10 cellular contexts compared by ENCODE assay signal in the genomic region with DNA sequence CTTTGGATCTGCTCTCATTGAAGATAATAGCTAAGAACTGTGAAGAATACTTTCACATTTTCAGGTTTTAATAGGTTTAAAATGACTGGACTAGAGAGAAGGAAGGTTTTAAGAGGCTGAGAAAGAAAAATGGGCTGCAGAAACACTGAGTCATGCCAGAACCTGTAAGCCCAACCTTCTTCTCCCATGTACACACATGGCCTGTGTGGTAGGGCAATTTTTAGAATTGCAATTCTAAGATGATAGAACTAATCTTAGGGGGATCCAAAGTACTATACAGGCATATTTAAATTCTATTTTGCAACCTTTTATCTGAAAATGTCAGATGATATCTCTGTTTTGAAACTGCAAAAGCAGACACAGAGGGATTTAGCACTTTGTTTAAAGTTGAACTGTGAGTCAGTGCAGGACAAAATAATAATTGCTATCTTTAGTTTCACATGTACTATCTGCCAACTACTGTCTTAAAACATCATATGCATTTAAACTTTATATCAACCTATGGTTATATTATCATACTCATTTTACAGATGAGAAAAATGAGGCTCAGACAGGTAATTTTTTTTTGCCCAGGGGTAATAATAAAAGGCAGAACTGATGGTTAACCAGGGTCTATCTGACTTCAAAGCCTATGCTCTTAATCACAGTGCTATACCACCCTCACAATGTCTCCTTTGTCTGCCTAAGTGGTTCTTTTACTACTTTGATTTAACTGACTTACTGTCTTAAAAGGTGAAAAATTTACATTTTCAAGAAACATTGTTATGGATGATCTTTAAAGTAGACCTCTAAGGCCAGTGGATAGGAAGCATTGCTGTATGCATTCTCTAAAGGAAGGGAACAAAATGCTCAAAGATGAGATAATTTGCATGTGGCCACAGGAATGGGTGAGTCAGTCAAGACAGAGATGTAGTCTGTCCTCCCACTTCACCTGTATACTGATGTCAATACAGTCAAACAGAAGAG. TPM values are rescaled to one million over a fixed set of nuclear protein-coding genes. Genes with fewer than 3 reads are reported as not detected.
DNase-seq lines count a peak whose midpoint lies in the region; ATAC-seq and TF ChIP-seq lines count a peak whose summit lies in the region.
"Had no signal": no experiment of that assay in that cellular context is flagged by ENCODE, and none has a peak within 500 bp of the region (broad histone marks: within the 10 kb centered on the region; RNA-seq: fewer than 3 reads in every experiment).

No MANE protein-coding gene starts in this region.

- no peaks in the 10 kb centered on the region for H3K4me1 ChIP-seq in OCI-LY7 (ENCODE audit: insufficient read depth, low read length, poor library complexity, severe bottlenecking)
- H3K4me1 ChIP-seq: BLaER1 treated with 17β-estradiol and CSF1 and Interleukin-3, amounts not matched to agents 10 nM and 100 nM; SJCRH30 had no signal

- H3K4me2 ChIP-seq in OCI-LY7 (ENCODE audit: low read length) = no peak overlapping the region
- H3K4me2 ChIP-seq: BLaER1 treated with 17β-estradiol and CSF1 and Interleukin-3, amounts not matched to agents 10 nM and 100 nM had no signal

- no peaks in the 10 kb centered on the region for H3K9me2 ChIP-seq in OCI-LY7 (ENCODE audit: insufficient read depth, low read length)

- H3K27ac ChIP-seq in OCI-LY7 (ENCODE audit: low read depth, low read length, poor library complexity, severe bottlenecking) (no peak overlapping the region), WERI-Rb-1 (no peak overlapping the region)
- H3K27ac ChIP-seq: BLaER1 treated with 17β-estradiol and CSF1 and Interleukin-3, amounts not matched to agents 10 nM and 100 nM; SJCRH30 had no signal

- H3K36me3 ChIP-seq in OCI-LY7 (ENCODE audit: insufficient read depth, low read length) (no peaks in the 10 kb centered on the region), WERI-Rb-1 (no peaks in the 10 kb centered on the region)
- H3K36me3 ChIP-seq: BLaER1 treated with 17β-estradiol and CSF1 and Interleukin-3, amounts not matched to agents 10 nM and 100 nM; SJCRH30 had no signal

- CTCF ChIA-PET in OCI-LY7 (lab: Charles Lee; ENCODE audit: unreplicated experiment) = no interaction called here

- ATAC-seq in GM19463 (IDR thresholded peaks at IDR 0.05; ENCODE audit: unreplicated experiment) = peak; percentile 77
- ATAC-seq in HG03175 (IDR thresholded peaks at IDR 0.05; ENCODE audit: unreplicated experiment) = peak; percentile 74
- ATAC-seq in Right ventricle myocardium superior (ENCODE audit: poor library complexity) = no peak

- POLR2A ChIA-PET in OCI-LY7 (lab: Charles Lee) = interaction anchor here (0.7 to 1.7 kb wide), 2 partner anchors 10 to 15 kb away, joined by 3 to 4 read pairs; no protein-coding TSS in a partner anchor

- H4K20me1 ChIP-seq in OCI-LY7 (ENCODE audit: insufficient read depth, low read length) = no peaks in the 10 kb centered on the region
- H4K20me1 ChIP-seq: BLaER1 treated with 17β-estradiol and CSF1 and Interleukin-3, amounts not matched to agents 10 nM and 100 nM had no signal

- H3K27me3 ChIP-seq in WERI-Rb-1 (ENCODE audit: insufficient read depth, low read depth, severe bottlenecking) = peaks cover 2% of the 10 kb centered on the region
- H3K27me3 ChIP-seq: BLaER1 treated with 17β-estradiol and CSF1 and Interleukin-3, amounts not matched to agents 10 nM and 100 nM; SJCRH30 had no signal

- H3K4me3 ChIP-seq in OCI-LY7 (ENCODE audit: low read depth, low read length, poor library complexity, severe bottlenecking) (no peak overlapping the region), WERI-Rb-1 (ENCODE audit: low read depth, low read length) (no peak overlapping the region)
- H3K4me3 ChIP-seq: BLaER1 treated with 17β-estradiol and CSF1 and Interleukin-3, amounts not matched to agents 10 nM and 100 nM; SJCRH30 had no signal

- intact Hi-C loops in OCI-LY7 (cut with micrococcal nuclease; ENCODE audit: unreplicated experiment) = no loop called here
- intact Hi-C loops in Right ventricle myocardium superior (cut with DNase I) = no loop called here

- H2AFZ ChIP-seq in OCI-LY7 (ENCODE audit: low read length) = no peak overlapping the region

- peak; percentile 13 for DNase-seq in A172 (ENCODE audit: low spot score)
- peak; percentile 42 for DNase-seq in astrocyte of the hippocampus (ENCODE audit: low read depth, low spot score)
- no peak for DNase-seq in COLO668 (lab: John Stamatoyannopoulos, UW; ENCODE audit: unreplicated experiment)
- DNase-seq in OCI-LY7 (ENCODE audit: low spot score) = no peak
- no peak for DNase-seq in WERI-Rb-1
- DNase-seq in Right ventricle myocardium superior = no peak
- DNase-seq: SJCRH30 had no signal

- no peaks in the 10 kb centered on the region for H3K79me2 ChIP-seq in OCI-LY7 (ENCODE audit: insufficient read depth, low read depth, low read length)

- TF ChIP-seq CTCF in OCI-LY7 (conservative IDR thresholded peaks at IDR 0.05; ENCODE audit: low read length) = no peak
- no peak for TF ChIP-seq CTCF in WERI-Rb-1 (IDR thresholded peaks at IDR 0.05; ENCODE audit: low read depth, low read length)

- no peaks in the 10 kb centered on the region for H3K9me3 ChIP-seq in OCI-LY7 (ENCODE audit: low read length)
- no peaks in the 10 kb centered on the region for H3K9me3 ChIP-seq in WERI-Rb-1 (ENCODE audit: severe bottlenecking)
- H3K9me3 ChIP-seq: BLaER1 treated with 17β-estradiol and CSF1 and Interleukin-3, amounts not matched to agents 10 nM and 100 nM; SJCRH30 had no signal

- no TSS peak for BruUV-seq in OCI-LY7 (replicated peaks; lab: Mats Ljungman, UMichigan)

RNA-seq across cellular contexts. Expression of a gene that starts 4.3 kb away (rescaled TPM):
- total RNA-seq in A172 (2014; rRNA removed; shearing (Covaris generic)) = not detected in 2 replicates
- total RNA-seq in OCI-LY7 (2014; rRNA removed; shearing (Covaris generic)) = not detected in 2 replicates
- total RNA-seq in OCI-LY7 (2022) (not detected in 2 replicates), Right ventricle myocardium superior (not detected)
- total RNA-seq: SJCRH30 had no signal

Comparison
In these comparisons a context has a peak if more than half of its experiments do, and no peak if none do; other contexts are left out.
1. DNase-seq: peak in A172 (single experiment) and astrocyte of the hippocampus (single experiment); none in COLO668 (single experiment), OCI-LY7 (single experiment), WERI-Rb-1 (single experiment) and Right ventricle myocardium superior (single experiment).